Comparison of ENCODE assay signal across 2 cellular contexts in the genomic region with DNA sequence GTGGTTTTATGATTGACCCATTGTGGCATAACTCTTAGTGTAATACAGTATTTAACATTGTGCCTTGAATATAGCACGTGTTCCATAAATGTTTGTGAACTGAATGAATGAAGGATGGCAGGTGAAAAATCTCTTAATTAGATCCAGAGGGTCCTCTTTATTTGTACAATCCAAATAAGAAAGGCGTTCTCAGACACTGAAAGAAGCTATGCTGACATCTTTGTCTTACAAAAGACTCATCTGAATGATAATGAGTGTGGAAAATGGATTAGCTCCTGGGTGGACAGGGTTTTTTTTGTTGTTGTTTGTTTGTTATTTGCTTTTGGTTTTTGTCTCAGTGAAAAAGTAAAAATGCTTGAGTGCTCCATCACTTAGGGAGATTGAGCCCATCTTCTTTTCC.
TF ChIP-seq lines count a peak whose summit lies in the region.

No MANE protein-coding gene starts in this region.

TF ChIP-seq in GM23338, 12 proteins besides CTCF, POLR2A, EP300 and RAD21:
- TF ChIP-seq, protein P1, sequence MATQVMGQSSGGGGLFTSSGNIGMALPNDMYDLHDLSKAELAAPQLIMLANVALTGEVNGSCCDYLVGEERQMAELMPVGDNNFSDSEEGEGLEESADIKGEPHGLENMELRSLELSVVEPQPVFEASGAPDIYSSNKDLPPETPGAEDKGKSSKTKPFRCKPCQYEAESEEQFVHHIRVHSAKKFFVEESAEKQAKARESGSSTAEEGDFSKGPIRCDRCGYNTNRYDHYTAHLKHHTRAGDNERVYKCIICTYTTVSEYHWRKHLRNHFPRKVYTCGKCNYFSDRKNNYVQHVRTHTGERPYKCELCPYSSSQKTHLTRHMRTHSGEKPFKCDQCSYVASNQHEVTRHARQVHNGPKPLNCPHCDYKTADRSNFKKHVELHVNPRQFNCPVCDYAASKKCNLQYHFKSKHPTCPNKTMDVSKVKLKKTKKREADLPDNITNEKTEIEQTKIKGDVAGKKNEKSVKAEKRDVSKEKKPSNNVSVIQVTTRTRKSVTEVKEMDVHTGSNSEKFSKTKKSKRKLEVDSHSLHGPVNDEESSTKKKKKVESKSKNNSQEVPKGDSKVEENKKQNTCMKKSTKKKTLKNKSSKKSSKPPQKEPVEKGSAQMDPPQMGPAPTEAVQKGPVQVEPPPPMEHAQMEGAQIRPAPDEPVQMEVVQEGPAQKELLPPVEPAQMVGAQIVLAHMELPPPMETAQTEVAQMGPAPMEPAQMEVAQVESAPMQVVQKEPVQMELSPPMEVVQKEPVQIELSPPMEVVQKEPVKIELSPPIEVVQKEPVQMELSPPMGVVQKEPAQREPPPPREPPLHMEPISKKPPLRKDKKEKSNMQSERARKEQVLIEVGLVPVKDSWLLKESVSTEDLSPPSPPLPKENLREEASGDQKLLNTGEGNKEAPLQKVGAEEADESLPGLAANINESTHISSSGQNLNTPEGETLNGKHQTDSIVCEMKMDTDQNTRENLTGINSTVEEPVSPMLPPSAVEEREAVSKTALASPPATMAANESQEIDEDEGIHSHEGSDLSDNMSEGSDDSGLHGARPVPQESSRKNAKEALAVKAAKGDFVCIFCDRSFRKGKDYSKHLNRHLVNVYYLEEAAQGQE (IDR thresholded peaks at IDR 0.05; ENCODE audit: unreplicated experiment) = no peak
- TF ChIP-seq, protein P2, sequence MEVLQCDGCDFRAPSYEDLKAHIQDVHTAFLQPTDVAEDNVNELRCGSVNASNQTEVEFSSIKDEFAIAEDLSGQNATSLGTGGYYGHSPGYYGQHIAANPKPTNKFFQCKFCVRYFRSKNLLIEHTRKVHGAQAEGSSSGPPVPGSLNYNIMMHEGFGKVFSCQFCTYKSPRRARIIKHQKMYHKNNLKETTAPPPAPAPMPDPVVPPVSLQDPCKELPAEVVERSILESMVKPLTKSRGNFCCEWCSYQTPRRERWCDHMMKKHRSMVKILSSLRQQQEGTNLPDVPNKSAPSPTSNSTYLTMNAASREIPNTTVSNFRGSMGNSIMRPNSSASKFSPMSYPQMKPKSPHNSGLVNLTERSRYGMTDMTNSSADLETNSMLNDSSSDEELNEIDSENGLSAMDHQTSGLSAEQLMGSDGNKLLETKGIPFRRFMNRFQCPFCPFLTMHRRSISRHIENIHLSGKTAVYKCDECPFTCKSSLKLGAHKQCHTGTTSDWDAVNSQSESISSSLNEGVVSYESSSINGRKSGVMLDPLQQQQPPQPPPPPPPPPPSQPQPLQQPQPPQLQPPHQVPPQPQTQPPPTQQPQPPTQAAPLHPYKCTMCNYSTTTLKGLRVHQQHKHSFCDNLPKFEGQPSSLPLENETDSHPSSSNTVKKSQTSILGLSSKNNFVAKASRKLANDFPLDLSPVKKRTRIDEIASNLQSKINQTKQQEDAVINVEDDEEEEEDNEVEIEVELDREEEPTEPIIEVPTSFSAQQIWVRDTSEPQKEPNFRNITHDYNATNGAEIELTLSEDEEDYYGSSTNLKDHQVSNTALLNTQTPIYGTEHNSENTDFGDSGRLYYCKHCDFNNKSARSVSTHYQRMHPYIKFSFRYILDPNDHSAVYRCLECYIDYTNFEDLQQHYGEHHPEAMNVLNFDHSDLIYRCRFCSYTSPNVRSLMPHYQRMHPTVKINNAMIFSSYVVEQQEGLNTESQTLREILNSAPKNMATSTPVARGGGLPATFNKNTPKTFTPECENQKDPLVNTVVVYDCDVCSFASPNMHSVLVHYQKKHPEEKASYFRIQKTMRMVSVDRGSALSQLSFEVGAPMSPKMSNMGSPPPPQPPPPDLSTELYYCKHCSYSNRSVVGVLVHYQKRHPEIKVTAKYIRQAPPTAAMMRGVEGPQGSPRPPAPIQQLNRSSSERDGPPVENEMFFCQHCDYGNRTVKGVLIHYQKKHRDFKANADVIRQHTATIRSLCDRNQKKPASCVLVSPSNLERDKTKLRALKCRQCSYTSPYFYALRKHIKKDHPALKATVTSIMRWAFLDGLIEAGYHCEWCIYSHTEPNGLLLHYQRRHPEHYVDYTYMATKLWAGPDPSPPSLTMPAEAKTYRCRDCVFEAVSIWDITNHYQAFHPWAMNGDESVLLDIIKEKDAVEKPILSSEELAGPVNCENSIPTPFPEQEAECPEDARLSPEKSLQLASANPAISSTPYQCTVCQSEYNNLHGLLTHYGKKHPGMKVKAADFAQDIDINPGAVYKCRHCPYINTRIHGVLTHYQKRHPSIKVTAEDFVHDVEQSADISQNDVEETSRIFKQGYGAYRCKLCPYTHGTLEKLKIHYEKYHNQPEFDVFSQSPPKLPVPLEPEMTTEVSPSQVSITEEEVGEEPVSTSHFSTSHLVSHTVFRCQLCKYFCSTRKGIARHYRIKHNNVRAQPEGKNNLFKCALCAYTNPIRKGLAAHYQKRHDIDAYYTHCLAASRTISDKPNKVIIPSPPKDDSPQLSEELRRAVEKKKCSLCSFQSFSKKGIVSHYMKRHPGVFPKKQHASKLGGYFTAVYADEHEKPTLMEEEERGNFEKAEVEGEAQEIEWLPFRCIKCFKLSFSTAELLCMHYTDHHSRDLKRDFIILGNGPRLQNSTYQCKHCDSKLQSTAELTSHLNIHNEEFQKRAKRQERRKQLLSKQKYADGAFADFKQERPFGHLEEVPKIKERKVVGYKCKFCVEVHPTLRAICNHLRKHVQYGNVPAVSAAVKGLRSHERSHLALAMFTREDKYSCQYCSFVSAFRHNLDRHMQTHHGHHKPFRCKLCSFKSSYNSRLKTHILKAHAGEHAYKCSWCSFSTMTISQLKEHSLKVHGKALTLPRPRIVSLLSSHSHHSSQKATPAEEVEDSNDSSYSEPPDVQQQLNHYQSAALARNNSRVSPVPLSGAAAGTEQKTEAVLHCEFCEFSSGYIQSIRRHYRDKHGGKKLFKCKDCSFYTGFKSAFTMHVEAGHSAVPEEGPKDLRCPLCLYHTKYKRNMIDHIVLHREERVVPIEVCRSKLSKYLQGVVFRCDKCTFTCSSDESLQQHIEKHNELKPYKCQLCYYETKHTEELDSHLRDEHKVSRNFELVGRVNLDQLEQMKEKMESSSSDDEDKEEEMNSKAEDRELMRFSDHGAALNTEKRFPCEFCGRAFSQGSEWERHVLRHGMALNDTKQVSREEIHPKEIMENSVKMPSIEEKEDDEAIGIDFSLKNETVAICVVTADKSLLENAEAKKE (CRISPR knock-in tag; IDR thresholded peaks at IDR 0.05) = no peak
- TF ChIP-seq EZH2 (IDR thresholded peaks at IDR 0.05; ENCODE audit: low read depth, unreplicated experiment) (no peak), NANOG (IDR thresholded peaks at IDR 0.05; ENCODE audit: borderline replicate concordance) (0 out of 2 replicates have a peak, but pooled peaks have one; percentile 34), POLR2AphosphoS5 (IDR thresholded peaks at IDR 0.05; ENCODE audit: low read depth) (no peak), EZH2phosphoT487 (IDR thresholded peaks at IDR 0.05; ENCODE audit: unreplicated experiment) (no peak)
TF ChIP-seq in GM23338: peak in this region for 1.

TF ChIP-seq in H1, 55 proteins besides CTCF, POLR2A, EP300 and RAD21 (continued from another document):
- TF ChIP-seq HDAC2 (IDR thresholded peaks at IDR 0.05; ENCODE audit: borderline replicate concordance in 1 of 2, low read depth in 2 of 2, low read length in 2 of 2) (no peak), JUND (IDR thresholded peaks at IDR 0.05; ENCODE audit: low read length) (no peak), EGR1 (IDR thresholded peaks at IDR 0.05; ENCODE audit: borderline replicate concordance, low read depth, low read length) (no peak)
